ENCODE assay signal across 27 cellular contexts in the genomic region with DNA sequence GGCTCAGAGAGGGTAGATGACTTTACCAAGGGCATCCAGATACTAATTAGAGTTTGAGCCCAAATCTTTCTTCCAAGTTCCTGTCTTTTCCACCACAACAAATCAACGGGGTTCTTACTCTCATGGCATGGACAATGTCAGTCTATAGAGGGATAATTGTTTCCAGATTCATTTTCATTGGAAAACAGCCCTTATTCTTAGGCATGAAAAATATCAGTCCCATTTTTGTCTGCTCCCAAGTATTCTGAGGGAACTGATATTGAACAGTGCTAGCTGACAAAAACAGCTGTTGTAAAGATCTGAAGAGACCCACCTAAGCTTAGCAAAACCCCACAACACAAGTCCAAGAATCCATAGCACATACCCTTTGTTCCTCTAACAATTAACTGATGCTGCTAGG.
"Had no signal": no experiment of that assay in that cellular context is flagged by ENCODE, and none has a peak within 500 bp of the region (broad histone marks: within the 10 kb centered on the region; RNA-seq: fewer than 3 reads in every experiment).

No MANE protein-coding gene starts in this region.

- H3K4me3 ChIP-seq: stomach, suprapubic skin, testis, thoracic aorta, thyroid gland, tibial artery, tibial nerve, transverse colon, upper lobe of left lung, upper lobe of right lung, uterus, vagina had no signal

- H3K36me3 ChIP-seq: stomach, suprapubic skin, thoracic aorta, thyroid gland, tibial artery, tibial nerve, transverse colon, upper lobe of left lung, upper lobe of right lung, uterus, vagina had no signal

- DNase-seq: stimulated activated CD4-positive, alpha-beta T cell treated with anti-CD3 and anti-CD28 coated beads, Interleukin-2, amount 100 ng/mL, for 48 hours; stimulated activated CD4-positive, alpha-beta T cell treated with anti-CD3 and anti-CD28 coated beads, Interleukin-4, amount 100 ng/mL, for 1 hour; stimulated activated CD4-positive, alpha-beta T cell treated with anti-CD3 and anti-CD28 coated beads, Interleukin-4, amount 100 ng/mL, for 24 hours; stimulated activated CD4-positive, alpha-beta T cell treated with anti-CD3 and anti-CD28 coated beads, Interleukin-4, amount 100 ng/mL, for 4 hours; stimulated activated CD8-positive, alpha-beta memory T cell treated with anti-CD3 and anti-CD28 coated beads, Interleukin-4, amount 100 ng/mL, for 48 hours; stimulated activated naive B cell treated with anti-CD40 and anti-IgM and Interleukin-4, amounts not matched to agents 10 μg/mL and 1 μg/mL and 100 μg/mL, for 72 hours; stimulated activated naive CD4-positive, alpha-beta T cell; stimulated activated naive CD4-positive, alpha-beta T cell treated with Interleukin-2 at 50 U/mL for 16 hours; stimulated activated naive CD8-positive, alpha-beta T cell treated with anti-CD3 and anti-CD28 coated beads, Interleukin-15, amount 100 ng/mL, for 72 hours; stimulated activated naive CD8-positive, alpha-beta T cell treated with anti-CD3 and anti-CD28 coated beads, Interleukin-15, Interleukin-2, amounts not matched to agents 100 U/mL and 50 U/mL, for 24 hours; stomach; substantia nigra; testis; thyroid gland; tibial artery; transverse colon; trophoblast cell; upper lobe of left lung; upper lobe of right lung; uterus had no signal

- ATAC-seq: stimulated activated effector memory CD8-positive, alpha-beta T cell treated with anti-CD3 and anti-CD28 coated beads, Interleukin-12 subunit alpha, Interleukin-12 subunit beta, amount 100 ng/mL, for 72 hours; stimulated activated memory B cell treated with anti-CD40 and anti-IgM and Interleukin-4, amounts not matched to agents 10 μg/mL and 1 μg/mL and 100 μg/mL, for 72 hours; stimulated activated naive B cell treated with anti-CD40 and anti-IgM and Interleukin-4, amounts not matched to agents 10 μg/mL and 1 μg/mL and 100 μg/mL, for 72 hours; stimulated activated naive CD8-positive, alpha-beta T cell treated with anti-CD3 and anti-CD28 coated beads, Interleukin-15, amount 100 ng/mL, for 72 hours; stimulated activated naive CD8-positive, alpha-beta T cell treated with anti-CD3 and anti-CD28 coated beads, Interleukin-15, Interleukin-2, amounts not matched to agents 100 U/mL and 50 U/mL, for 24 hours; upper lobe of right lung had no signal

- FAIRE-seq: urothelium cell line had no signal

- H3K27ac ChIP-seq: stomach, suprapubic skin, testis, thoracic aorta, thyroid gland, tibial artery, tibial nerve, transverse colon, upper lobe of left lung, upper lobe of right lung, uterus, vagina had no signal

- H3K27me3 ChIP-seq: stomach, suprapubic skin, testis, thyroid gland, tibial artery, tibial nerve, transverse colon, upper lobe of left lung, upper lobe of right lung, uterus, vagina had no signal

- H3K4me1 ChIP-seq: stomach, suprapubic skin, testis, thyroid gland, tibial artery, tibial nerve, transverse colon, upper lobe of left lung, upper lobe of right lung, uterus, vagina had no signal

- H3K9me3 ChIP-seq: suprapubic skin, testis, thoracic aorta, thyroid gland, tibial nerve, transverse colon, upper lobe of left lung, upper lobe of right lung, uterus, vagina had no signal
